ENCODE assay signal across 8 cellular contexts in the genomic region with DNA sequence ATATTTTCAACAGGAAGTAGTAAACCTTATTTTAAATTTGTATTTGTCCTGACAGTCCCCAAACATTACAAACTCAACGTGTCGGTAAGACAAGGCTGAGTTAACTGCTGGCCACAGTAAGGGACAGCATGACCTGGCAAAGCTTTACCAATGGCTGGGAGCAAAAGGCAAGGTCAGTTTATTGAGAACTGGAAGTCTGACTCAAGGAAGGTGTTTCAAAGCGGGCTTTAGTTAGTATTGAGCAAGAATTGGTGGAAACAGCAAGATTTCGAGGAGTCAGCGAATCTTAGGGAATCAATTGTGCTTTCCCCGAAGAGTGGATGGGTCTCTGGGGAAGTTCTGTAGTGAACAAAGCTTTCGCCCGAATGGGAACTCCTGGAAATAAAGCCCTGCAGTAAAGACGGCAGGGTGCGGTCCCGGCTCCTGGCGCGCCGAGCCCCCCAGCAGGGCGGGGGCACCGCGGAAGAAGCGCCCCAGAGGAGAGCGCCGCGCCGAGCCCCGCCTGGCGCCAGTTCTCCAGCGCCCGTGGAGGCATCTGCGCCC. TPM values are rescaled to one million over a fixed set of nuclear protein-coding genes. Genes with fewer than 3 reads are reported as not detected.
A peak's percentile ranks its signal among the peaks of the same experiment; 100 is the strongest.
DNase-seq lines count a peak whose midpoint lies in the region; ATAC-seq and TF ChIP-seq lines count a peak whose summit lies in the region.

No MANE protein-coding gene starts in this region.

- no peaks in the 10 kb centered on the region for H3K27me3 ChIP-seq in osteoblast (ENCODE audit: insufficient read depth, low read length)

- H2AFZ ChIP-seq in osteoblast (ENCODE audit: low read length): peak overlapping the region; percentile 75

- H3K4me1 ChIP-seq in osteoblast (ENCODE audit: insufficient read depth, low read length): peaks cover 41% of the 10 kb centered on the region

- TF ChIP-seq CTCF in fibroblast of the aortic adventitia (IDR thresholded peaks at IDR 0.05; ENCODE audit: insufficient read depth, low read length): no peak
- no peak for TF ChIP-seq CTCF in osteoblast (IDR thresholded peaks at IDR 0.05; ENCODE audit: extremely low read depth, low read depth, low read length)

- H3K9me3 ChIP-seq in T-helper 17 cell (ENCODE audit: control insufficient read depth, low read length, poor library complexity, severe bottlenecking) (no peaks in the 10 kb centered on the region), osteoblast (ENCODE audit: low read depth, low read length) (no peaks in the 10 kb centered on the region)

- peaks cover 17% of the 10 kb centered on the region for H4K20me1 ChIP-seq in osteoblast (ENCODE audit: insufficient read depth, low read length)

- peaks cover 40% of the 10 kb centered on the region for H3K4me1 Mint-ChIP-seq in activated CD4-positive, alpha-beta T cell treated with anti-CD3 and anti-CD28 coated beads for 36 hours
- peaks cover 30% of the 10 kb centered on the region for H3K4me1 Mint-ChIP-seq in T-helper 17 cell

- H3K4me2 ChIP-seq in osteoblast (ENCODE audit: insufficient read depth, low read length): peak overlapping the region; percentile 98

- no peaks in the 10 kb centered on the region for H3K27me3 Mint-ChIP-seq in activated CD4-positive, alpha-beta T cell treated with anti-CD3 and anti-CD28 coated beads for 36 hours
- H3K27me3 Mint-ChIP-seq in T-helper 17 cell: no peaks in the 10 kb centered on the region

- POLR2A ChIA-PET in activated CD4-positive, alpha-beta T cell treated with anti-CD3 and anti-CD28 coated beads for 36 hours (lab: Charles Lee): interaction anchor here (1.0 kb wide), 1 partner anchor 11 kb away, joined by 6 read pairs; no protein-coding TSS in a partner anchor

- peak overlapping the region; percentile 81 for H3K4me3 ChIP-seq in fibroblast of the aortic adventitia (ENCODE audit: low read depth, low read length)
- H3K4me3 ChIP-seq in osteoblast (ENCODE audit: insufficient read depth, low read length): peak overlapping the region; percentile 88

- peaks cover 17% of the 10 kb centered on the region for H3K36me3 Mint-ChIP-seq in activated CD4-positive, alpha-beta T cell treated with anti-CD3 and anti-CD28 coated beads for 36 hours (ENCODE audit: low read depth)
- H3K36me3 Mint-ChIP-seq in T-helper 17 cell (ENCODE audit: low read depth): peaks cover 8% of the 10 kb centered on the region

- no peak for ATAC-seq in activated CD4-positive, alpha-beta T cell treated with anti-CD3 and anti-CD28 coated beads for 36 hours
- ATAC-seq in T-helper 17 cell: no peak

- no peak for DNase-seq in activated CD4-positive, alpha-beta T cell treated with anti-CD3 and anti-CD28 coated beads for 36 hours
- no peak for DNase-seq in activated CD4-positive, alpha-beta T cell treated with anti-CD3 and anti-CD28 coated beads, Interleukin-2, amount 50 U/mL, for 48 hours
- no peak for DNase-seq in T-helper 17 cell
- DNase-seq in fibroblast of the aortic adventitia (ENCODE audit: low read depth): peak; percentile 49
- DNase-seq in osteoblast (ENCODE audit: insufficient read length, low spot score, missing footprints): no peak
- DNase-seq in retina: no peak
- no peak for DNase-seq in dedifferentiated amniotic fluid mesenchymal stem cell (ENCODE audit: extremely low spot score)
- DNase-seq in NCI-H2171 (lab: John Stamatoyannopoulos, UW): no peak

- peak overlapping the region; percentile 74 for H3K4me3 Mint-ChIP-seq in activated CD4-positive, alpha-beta T cell treated with anti-CD3 and anti-CD28 coated beads for 36 hours
- peak overlapping the region; percentile 81 for H3K4me3 Mint-ChIP-seq in T-helper 17 cell

- peaks cover 20% of the 10 kb centered on the region for H3K36me3 ChIP-seq in osteoblast (ENCODE audit: insufficient read depth, low read length)

- peak overlapping the region; percentile 97 for H3K27ac ChIP-seq in osteoblast (ENCODE audit: low read depth, low read length)

- no peaks in the 10 kb centered on the region for H3K9me3 Mint-ChIP-seq in activated CD4-positive, alpha-beta T cell treated with anti-CD3 and anti-CD28 coated beads for 36 hours (ENCODE audit: low read depth)

- CTCF ChIA-PET in activated CD4-positive, alpha-beta T cell treated with anti-CD3 and anti-CD28 coated beads for 36 hours (lab: Charles Lee): interaction anchor here (1.1 to 1.5 kb wide), 2 partner anchors 9 to 10 kb away, joined by 3 read pairs; a partner anchor contains a TSS

- peaks cover 39% of the 10 kb centered on the region for H3K79me2 ChIP-seq in osteoblast (ENCODE audit: insufficient read depth, low read length)

- intact Hi-C loops in activated CD4-positive, alpha-beta T cell treated with anti-CD3 and anti-CD28 coated beads for 36 hours (cut with DNase I, micrococcal nuclease): loop anchor here in 1 of 2 experiments (1.0 to 10.0 kb wide), 3 partner anchors 10 to 1694 kb away; a partner anchor contains a TSS

- peak overlapping the region; percentile 94 for H3K27ac Mint-ChIP-seq in activated CD4-positive, alpha-beta T cell treated with anti-CD3 and anti-CD28 coated beads for 36 hours
- peak overlapping the region; percentile 95 for H3K27ac Mint-ChIP-seq in T-helper 17 cell

RNA-seq across cellular contexts. Expression of a gene that starts 0.8 kb away (rescaled TPM):
- total RNA-seq in activated CD4-positive, alpha-beta T cell treated with anti-CD3 and anti-CD28 coated beads for 36 hours: 1 to 10 TPM; 6.9 to 8.9 TPM
- total RNA-seq in T-helper 17 cell (10 to 100 TPM; 27.7 to 28.5 TPM), fibroblast of the aortic adventitia (ENCODE audit: low replicate concordance) (11.7 and 12.6 TPM in 2 replicates), osteoblast (13.0 and 14.5 TPM in 2 replicates)

RNA-seq across cellular contexts. Expression of a gene that starts 10.6 kb away (rescaled TPM):
- 10 to 100 TPM; 34.4 to 35.5 TPM for total RNA-seq in activated CD4-positive, alpha-beta T cell treated with anti-CD3 and anti-CD28 coated beads for 36 hours
- total RNA-seq in T-helper 17 cell (10 to 100 TPM; 77.5 to 77.6 TPM), fibroblast of the aortic adventitia (ENCODE audit: low replicate concordance) (11.4 and 30.8 TPM in 2 replicates), osteoblast (12.7 and 18.5 TPM in 2 replicates)
